ENCODE assay signal across 8 cellular contexts in the genomic region with DNA sequence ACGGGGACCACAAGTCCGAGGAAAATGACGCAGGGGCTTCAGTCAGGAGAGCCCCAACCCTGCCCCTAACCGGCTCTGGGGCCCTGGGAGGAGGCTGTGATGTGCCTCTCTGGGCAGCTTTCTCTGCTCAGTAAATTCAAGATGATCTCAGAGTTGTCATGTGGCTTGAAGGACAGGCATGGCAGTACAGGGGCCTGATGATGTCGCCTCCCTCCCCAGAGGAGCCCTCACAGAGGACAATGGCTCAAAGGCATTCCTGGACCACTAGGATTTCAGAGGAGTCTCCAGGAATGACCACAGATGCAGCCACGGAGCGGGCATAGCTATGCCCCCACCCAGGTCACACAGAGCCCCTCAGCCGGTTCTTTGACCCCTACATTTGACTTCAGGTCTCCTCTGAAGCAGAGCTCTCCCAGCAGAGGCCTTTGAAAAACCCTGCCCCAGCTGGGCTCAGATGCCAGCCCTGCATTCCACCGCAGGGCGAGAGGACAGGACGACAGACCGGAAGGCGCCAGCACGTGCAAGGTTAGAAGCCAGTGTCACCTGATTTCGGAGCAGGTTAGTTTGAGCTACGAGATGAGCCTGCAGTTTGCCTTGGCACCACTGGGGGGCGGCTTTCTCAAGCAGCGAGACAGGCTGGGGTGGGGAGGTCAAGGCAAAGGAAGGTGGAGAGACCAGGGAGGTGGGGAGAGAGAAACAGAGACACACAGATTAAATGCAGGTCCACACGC. TPM values are rescaled to one million over a fixed set of nuclear protein-coding genes. Genes with fewer than 3 reads are reported as not detected.
DNase-seq lines count a peak whose midpoint lies in the region; ATAC-seq and TF ChIP-seq lines count a peak whose summit lies in the region.

No MANE protein-coding gene starts in this region.

- intact Hi-C loops in Right ventricle myocardium superior (cut with DNase I) = no loop called here
- intact Hi-C loops in cardiac septum (cut with DNase I) = loop anchor here (5.0 to 10.0 kb wide), 2 partner anchors 40 to 337 kb away; partner anchors contain the start of gene BIN1

- DNase-seq in Right ventricle myocardium superior (peak; percentile 77), cardiac septum (ENCODE audit: low spot score) (no peak), LHCN-M2 (ENCODE audit: low read depth) (peak; percentile 41), cardiac fibroblast (ENCODE audit: low read depth in 2 of 2) (peak; percentile 74 to 78)
- peak; percentile 76 for DNase-seq in activated CD4-positive, CD25-positive, alpha-beta regulatory T cell treated with anti-CD3 and anti-CD28 coated beads, Interleukin-2, amount 50 U/mL, for 72 hours
- peak; percentile 71 for DNase-seq in stimulated activated CD4-positive, alpha-beta T cell treated with anti-CD3 and anti-CD28 coated beads, Interleukin-4, amount 100 ng/mL, for 24 hours

- no peaks in the 10 kb centered on the region for H3K27me3 ChIP-seq in layer of hippocampus (ENCODE audit: control insufficient read depth, insufficient read depth, low read length)

- no peak overlapping the region for H3K4me3 ChIP-seq in cardiac fibroblast (replicated peaks in 1 of 2; ENCODE audit: low read depth in 2 of 2, low read length in 2 of 2)

- peak overlapping the region; percentile 87 for H3K27ac ChIP-seq in layer of hippocampus (ENCODE audit: low read depth, low read length)

- TF ChIP-seq CTCF in cardiac fibroblast (IDR thresholded peaks at IDR 0.05; ENCODE audit: low read depth, low read length) = peak; percentile 96

- ATAC-seq in Right ventricle myocardium superior (ENCODE audit: poor library complexity) = peak; percentile 32
- no peak for ATAC-seq in HG03280 (IDR thresholded peaks at IDR 0.05; ENCODE audit: unreplicated experiment)

RNA-seq across cellular contexts. Expression of gene BIN1, which starts 39.2 kb away (rescaled TPM):
- total RNA-seq in Right ventricle myocardium superior (15.7 TPM), cardiac septum (14.0 TPM), LHCN-M2 (2014; rRNA removed) (139 and 174 TPM in 2 replicates)
- polyA plus RNA-seq in LHCN-M2 (2012) = 80.8 TPM
